Comparison of ENCODE assay signal across 14 cellular contexts in genomic region chr15:100903191-100903590, GRCh38. TPM values are rescaled to one million over a fixed set of nuclear protein-coding genes. Genes with fewer than 3 reads are reported as not detected.
DNase-seq lines count a peak whose midpoint lies in the region; ATAC-seq, FAIRE-seq and TF ChIP-seq lines count a peak whose summit lies in the region.
"Had no signal": no experiment of that assay in that cellular context is flagged by ENCODE, and none has a peak within 500 bp of the region (broad histone marks: within the 10 kb centered on the region; RNA-seq: fewer than 3 reads in every experiment).

No MANE protein-coding gene starts in this region.

- H3K4me1 ChIP-seq in heart right ventricle: peaks cover 0 to 51% (median 40%) of the 10 kb centered on the region in 9 donors
- peaks cover 27% of the 10 kb centered on the region for H3K4me1 ChIP-seq in endothelial cell of umbilical vein (ENCODE audit: control insufficient read depth, extremely low read depth, insufficient read depth, low read length)
- peaks cover 46% of the 10 kb centered on the region for H3K4me1 ChIP-seq in psoas muscle

- DNase-seq in heart right ventricle (no peak), Right ventricle myocardium inferior (ENCODE audit: missing footprints) (no peak), endothelial cell of umbilical vein (ENCODE audit: low read depth, low spot score) (no peak), psoas muscle (no peak), iPS-NIHi7 (ENCODE audit: extremely low spot score) (no peak), cerebellar nuclear complex (lab: John Stamatoyannopoulos, UW) (no peak)
- DNase-seq: activated CD4-positive, alpha-beta memory T cell treated with anti-CD3 and anti-CD28 coated beads for 36 hours; activated naive CD8-positive, alpha-beta T cell treated with anti-CD3 and anti-CD28 coated beads, Interleukin-2, amount 50 U/mL, for 24 hours; CD8-positive, alpha-beta memory T cell; stimulated activated CD4-positive, alpha-beta T cell treated with anti-CD3 and anti-CD28 coated beads, Interleukin-4, amount 100 ng/mL, for 4 hours; SW 1271 had no signal

- 54 to 59% methylated on average over 3 of the region's 3 CpGs for WGBS in heart right ventricle, 2 donors
- WGBS in psoas muscle, 3 donors: 24 to 29% (median 25%) methylated on average over 3 of the region's 3 CpGs

- H3K9me1 ChIP-seq in endothelial cell of umbilical vein (replicated peaks; ENCODE audit: control insufficient read depth, extremely low read depth, insufficient read depth, low read length): no peaks in the 10 kb centered on the region

- POLR2A ChIA-PET in endothelial cell of umbilical vein (lab: Charles Lee): no interaction called here

- H3K4me3 ChIP-seq in heart right ventricle (no peak overlapping the region), endothelial cell of umbilical vein (replicated peaks in 1 of 3; ENCODE audit: insufficient read depth in 1 of 3, low read depth in 1 of 3, low read length in 3 of 3) (no peak overlapping the region), psoas muscle (no peak overlapping the region)

- peaks cover 0 to 19% (median 0%) of the 10 kb centered on the region in 9 donors for H3K36me3 ChIP-seq in heart right ventricle
- H3K36me3 ChIP-seq in endothelial cell of umbilical vein (ENCODE audit: control insufficient read depth in 2 of 2, extremely low read depth in 1 of 2, insufficient read depth in 2 of 2, low read length in 2 of 2): no peaks in the 10 kb centered on the region
- peaks cover 0 to 20% of the 10 kb centered on the region in 2 donors for H3K36me3 ChIP-seq in psoas muscle (ENCODE audit: insufficient read depth in 1 of 2, low read depth in 1 of 2)
- H3K36me3 ChIP-seq: Peyer's patch had no signal

- H3K9me3 ChIP-seq in heart right ventricle: peaks cover 0 to 5% (median 0%) of the 10 kb centered on the region in 11 donors
- H3K9me3 ChIP-seq in endothelial cell of umbilical vein (replicated peaks; ENCODE audit: control insufficient read depth, insufficient read depth, low read length): no peaks in the 10 kb centered on the region
- no peaks in the 10 kb centered on the region for H3K9me3 ChIP-seq in psoas muscle
- H3K9me3 ChIP-seq: Peyer's patch had no signal

- no peaks in the 10 kb centered on the region for H3K79me2 ChIP-seq in endothelial cell of umbilical vein (ENCODE audit: control insufficient read depth, insufficient read depth, low read length)

- intact Hi-C loops in heart right ventricle (cut with DNase I) (no loop called here), Right ventricle myocardium inferior (cut with DNase I) (no loop called here), endothelial cell of umbilical vein (cut with micrococcal nuclease) (loop anchor here (5.0 to 10.0 kb wide), 2 partner anchors 104 to 282 kb away; no protein-coding TSS in a partner anchor), psoas muscle (cut with DNase I) (no loop called here)

- H3K4me2 ChIP-seq in endothelial cell of umbilical vein (ENCODE audit: insufficient read depth, low read length): no peak overlapping the region

- H3K27ac ChIP-seq in heart right ventricle (peak overlapping the region in 6 of 10 donors; percentile 65 to 90 (median 84)), endothelial cell of umbilical vein (ENCODE audit: insufficient read depth, low read depth, low read length) (no peak overlapping the region), psoas muscle (peak overlapping the region; percentile 88)

- TF ChIP-seq POLR2A in endothelial cell of umbilical vein (IDR thresholded peaks at IDR 0.05; ENCODE audit: low read depth, low read length): no peak

- TF ChIP-seq CTCF in heart right ventricle (IDR thresholded peaks at IDR 0.05) (no peak), endothelial cell of umbilical vein (IDR thresholded peaks at IDR 0.05; ENCODE audit: extremely low read depth in 1 of 2, insufficient read depth in 1 of 2, low read depth in 1 of 2, low read length in 2 of 2) (no peak), psoas muscle (IDR thresholded peaks at IDR 0.05) (no peak)

- no peaks in the 10 kb centered on the region for H4K20me1 ChIP-seq in endothelial cell of umbilical vein (replicated peaks; ENCODE audit: control insufficient read depth, extremely low read depth, insufficient read depth, low read length)

- H2AFZ ChIP-seq in endothelial cell of umbilical vein (ENCODE audit: low read depth, low read length): no peak overlapping the region

- H3K27me3 ChIP-seq in heart right ventricle (peaks cover 0 to 4% (median 0%) of the 10 kb centered on the region in 7 donors), endothelial cell of umbilical vein (ENCODE audit: control insufficient read depth in 2 of 2, insufficient read depth in 2 of 2, low read length in 2 of 2) (no peaks in the 10 kb centered on the region), psoas muscle (ENCODE audit: insufficient read depth in 3 of 3, low read length in 2 of 3) (no peaks in the 10 kb centered on the region)
- H3K27me3 ChIP-seq: Peyer's patch had no signal

- peak; percentile 26 for FAIRE-seq in endothelial cell of umbilical vein (lab: Jason Lieb, UNC)

- dilution Hi-C loops in endothelial cell of umbilical vein (cut with MboI; ENCODE audit: extremely low pct_ligation_motif_present, low sequenced_read_pairs): no loop called here

- H3K9ac ChIP-seq in endothelial cell of umbilical vein (replicated peaks; ENCODE audit: extremely low read depth, insufficient read depth, low read length): no peak overlapping the region

- CTCF ChIA-PET in endothelial cell of umbilical vein (lab: Charles Lee): interaction anchor here (1.2 to 5.1 kb wide), 4 partner anchors 8 to 30 kb away, joined by 3 to 53 read pairs (median 12); partner anchors contain the start of gene LRRK1

- ATAC-seq in heart right ventricle (no peak), Right ventricle myocardium inferior (no peak), psoas muscle (no peak), HG03139 (IDR thresholded peaks at IDR 0.05; ENCODE audit: unreplicated experiment) (no peak), GM18870 (IDR thresholded peaks at IDR 0.05; ENCODE audit: unreplicated experiment) (no peak)
- ATAC-seq: activated naive CD8-positive, alpha-beta T cell treated with anti-CD3 and anti-CD28 coated beads, Interleukin-2, amount 50 U/mL, for 24 hours had no signal

- no TSS peak for BruUV-seq in endothelial cell of umbilical vein (replicated peaks; lab: Mats Ljungman, UMichigan)

TF ChIP-seq in endothelial cell of umbilical vein, 7 proteins besides CTCF, POLR2A, EP300 and RAD21:
- no peak for TF ChIP-seq MYC (IDR thresholded peaks at IDR 0.05; ENCODE audit: low read depth, low read length)
- TF ChIP-seq MAX (IDR thresholded peaks at IDR 0.05; ENCODE audit: insufficient read depth, insufficient read length): no peak
- no peak for TF ChIP-seq FOS (IDR thresholded peaks at IDR 0.05; ENCODE audit: borderline replicate concordance, insufficient read depth, low read length)
- no peak for TF ChIP-seq POLR2AphosphoS5 (IDR thresholded peaks at IDR 0.05; ENCODE audit: insufficient read depth, low read depth, low read length)
- TF ChIP-seq JUN (IDR thresholded peaks at IDR 0.05; ENCODE audit: borderline replicate concordance, insufficient read depth, insufficient read length, low read depth): no peak
- no peak for TF ChIP-seq EZH2 (IDR thresholded peaks at IDR 0.05; ENCODE audit: borderline replicate concordance, low read depth, low read length, severe bottlenecking)
- TF ChIP-seq GATA2 (IDR thresholded peaks at IDR 0.05; ENCODE audit: insufficient read depth, insufficient read length, low read depth, low read length): no peak

RNA-seq across cellular contexts. Expression of gene LRRK1, which starts 16.0 kb away (rescaled TPM):
- total RNA-seq in heart right ventricle: 1 to 10 TPM; 1.5 to 8.1 (median 2.0) TPM
- polyA plus RNA-seq in heart right ventricle: 1 to 10 TPM; 1.8 to 1.9 TPM
- 2.7 TPM for total RNA-seq in Right ventricle myocardium inferior
- total RNA-seq in endothelial cell of umbilical vein: 18.4 and 22.1 TPM in 2 replicates
- 11.0 and 12.9 TPM in 2 replicates for polyA plus RNA-seq in endothelial cell of umbilical vein
- 8.9 and 10.9 TPM in 2 replicates for polyA plus RNA-seq in endothelial cell of umbilical vein (2011; cell fraction: cytosol; rRNA removed)
- 46.2 and 47.0 TPM in 2 replicates for polyA plus RNA-seq in endothelial cell of umbilical vein (2011; cell fraction: nucleus; rRNA removed)
- 16.4 and 17.2 TPM in 2 replicates for polyA plus RNA-seq in endothelial cell of umbilical vein (2012)
- 19.0 and 21.4 TPM in 2 replicates for polyA minus RNA-seq in endothelial cell of umbilical vein
- 11.1 TPM for polyA minus RNA-seq in endothelial cell of umbilical vein (2011; cell fraction: cytosol; rRNA and poly(A)+ RNA removed)
- 26.4 and 39.6 TPM in 2 replicates for polyA minus RNA-seq in endothelial cell of umbilical vein (2011; cell fraction: nucleus; rRNA and poly(A)+ RNA removed)
- 1 to 10 TPM; 2.6 to 7.6 (median 4.5) TPM for total RNA-seq in psoas muscle
- 1 to 10 TPM in 2 of 3 donors, under 1 TPM in 1; 0.91 to 2.3 (median 1.8) TPM for polyA plus RNA-seq in psoas muscle
- polyA plus RNA-seq: CD8-positive, alpha-beta memory T cell had no signal

RNA-seq across cellular contexts. Expression of gene ALDH1A3, which starts 23.6 kb away (rescaled TPM):
- total RNA-seq in heart right ventricle: 10 to 100 TPM in 1 of 10 donors, 1 to 10 TPM in 8, under 1 TPM in 1; 0.96 to 24.9 (median 2.3) TPM
- polyA plus RNA-seq in heart right ventricle: 1 to 10 TPM; 2.1 to 4.9 TPM
- total RNA-seq in Right ventricle myocardium inferior: 3.7 TPM
- total RNA-seq in endothelial cell of umbilical vein: 5.8 TPM in 2 replicates
- polyA plus RNA-seq in endothelial cell of umbilical vein: 2.1 and 2.8 TPM in 2 replicates
- polyA plus RNA-seq in endothelial cell of umbilical vein (2011; cell fraction: cytosol; rRNA removed): 2.5 and 2.7 TPM in 2 replicates
- 3.3 and 3.9 TPM in 2 replicates for polyA plus RNA-seq in endothelial cell of umbilical vein (2011; cell fraction: nucleus; rRNA removed)
- 10.2 and 19.4 TPM in 2 replicates for polyA plus RNA-seq in endothelial cell of umbilical vein (2012)
- polyA minus RNA-seq in endothelial cell of umbilical vein: 2.0 and 2.9 TPM in 2 replicates
- polyA minus RNA-seq in endothelial cell of umbilical vein (2011; cell fraction: cytosol; rRNA and poly(A)+ RNA removed): 2.3 TPM
- polyA minus RNA-seq in endothelial cell of umbilical vein (2011; cell fraction: nucleus; rRNA and poly(A)+ RNA removed): 2.2 and 3.1 TPM in 2 replicates
- 10 to 100 TPM in 3 of 4 donors, 1 to 10 TPM in 1; 8.5 to 51.6 (median 23.1) TPM for total RNA-seq in psoas muscle
- polyA plus RNA-seq in psoas muscle: 10 to 100 TPM in 1 of 3 donors, 1 to 10 TPM in 2; 7.3 to 11.9 (median 8.0) TPM
- total RNA-seq: activated CD4-positive, alpha-beta memory T cell treated with anti-CD3 and anti-CD28 coated beads for 36 hours; CD8-positive, alpha-beta memory T cell had no signal
- polyA plus RNA-seq: CD8-positive, alpha-beta memory T cell had no signal
